ENCODE assay signal across 1 cellular context in genomic region chr11:129894281-129895125, GRCh38.
TF ChIP-seq lines count a peak whose summit lies in the region.

No MANE protein-coding gene starts in this region.

TF ChIP-seq in K562, 482 proteins besides CTCF, POLR2A, EP300 and RAD21 (continued from another document):
- TF ChIP-seq PKNOX1 (IDR thresholded peaks at IDR 0.05), result peak; percentile 47; the same call in 1 of the 2 replicates
- peak in 1 of 2 experiments; percentile 36; a peak in 1 of 4 replicates for TF ChIP-seq SIN3A (IDR thresholded peaks at IDR 0.05; ENCODE audit: borderline replicate concordance in 2 of 2, control insufficient read depth in 1 of 2, low read depth in 2 of 2, low read length in 2 of 2)
- TF ChIP-seq RAD51 (IDR thresholded peaks at IDR 0.05; ENCODE audit: borderline replicate concordance, low read depth), result peak; percentile 37; the same call in 1 of the 2 replicates
- TF ChIP-seq ZNF277 (CRISPR knock-in tag; IDR thresholded peaks at IDR 0.05; ENCODE audit: borderline replicate concordance), result no peak
- no peak for TF ChIP-seq CEBPG (CRISPR knock-in tag; IDR thresholded peaks at IDR 0.05)
- peak; percentile 19 to 51; a peak in 1 of 4 replicates for TF ChIP-seq CEBPG (tag; conservative IDR thresholded peaks at IDR 0.05 in 1 of 2, IDR thresholded peaks at IDR 0.05 in 1 of 2)
- no peak for TF ChIP-seq LCOR (CRISPR knock-in tag; IDR thresholded peaks at IDR 0.05)
- no peak for TF ChIP-seq ELF1 (tag; IDR thresholded peaks at IDR 0.05)
